ENCODE assay signal across 9 cellular contexts in genomic region chr17:37605813-37606505, GRCh38.
DNase-seq lines count a peak whose midpoint lies in the region; ATAC-seq lines count a peak whose summit lies in the region.
"Had no signal": no experiment of that assay in that cellular context is flagged by ENCODE, and none has a peak within 500 bp of the region (broad histone marks: within the 10 kb centered on the region; RNA-seq: fewer than 3 reads in every experiment).

No MANE protein-coding gene starts in this region.

- peak overlapping the region; percentile 84 for H3K27ac Mint-ChIP-seq in central memory CD8-positive, alpha-beta T cell (ENCODE audit: low read depth)

- peak; percentile 30 for ATAC-seq in central memory CD8-positive, alpha-beta T cell (replicated peaks; ENCODE audit: extremely low read depth, poor library complexity, severe bottlenecking)
- peak; percentile 56 for ATAC-seq in stimulated activated naive CD8-positive, alpha-beta T cell treated with anti-CD3 and anti-CD28 coated beads, Interleukin-15, Interleukin-2, amounts not matched to agents 100 U/mL and 50 U/mL, for 24 hours

- H3K4me1 Mint-ChIP-seq in central memory CD8-positive, alpha-beta T cell: peaks cover 42% of the 10 kb centered on the region

- H3K36me3 Mint-ChIP-seq in central memory CD8-positive, alpha-beta T cell (ENCODE audit: insufficient read depth): peaks cover 11% of the 10 kb centered on the region

- peak; percentile 24 for DNase-seq in activated CD8-positive, alpha-beta memory T cell treated with anti-CD3 and anti-CD28 coated beads, Interleukin-2, amount 50 U/mL, for 4 hours
- no peak for DNase-seq in activated CD8-positive, alpha-beta memory T cell treated with anti-CD3 and anti-CD28 coated beads for 24 hours
- DNase-seq in SW480 (ENCODE audit: low spot score) (peak; percentile 14), NCI-H187 (lab: John Stamatoyannopoulos, UW) (no peak), NCI-H128 (lab: John Stamatoyannopoulos, UW; ENCODE audit: unreplicated experiment) (no peak), DMS153 treated with DMSO at 0.1 percent for 48 hours (lab: John Stamatoyannopoulos, UW; ENCODE audit: unreplicated experiment) (no peak)
- DNase-seq in central memory CD8-positive, alpha-beta T cell (ENCODE audit: low spot score in 2 of 2): peak in 1 of 2 donors; percentile 30
- peak; percentile 45 for DNase-seq in stimulated activated naive CD8-positive, alpha-beta T cell treated with anti-CD3 and anti-CD28 coated beads, Interleukin-15, Interleukin-2, amounts not matched to agents 100 U/mL and 50 U/mL, for 24 hours
- DNase-seq: NCI-H2029 treated with DMSO at 0.1 percent for 48 hours had no signal

- H3K9me3 Mint-ChIP-seq in central memory CD8-positive, alpha-beta T cell: no peaks in the 10 kb centered on the region

- H3K27me3 Mint-ChIP-seq in central memory CD8-positive, alpha-beta T cell: no peaks in the 10 kb centered on the region

- H3K4me3 Mint-ChIP-seq in central memory CD8-positive, alpha-beta T cell: peak overlapping the region; percentile 76

Comparison
In these comparisons a context has a peak if more than half of its experiments do, and no peak if none do; other contexts are left out.
1. DNase-seq: peak in activated CD8-positive, alpha-beta memory T cell treated with anti-CD3 and anti-CD28 coated beads, Interleukin-2, amount 50 U/mL, for 4 hours (single experiment), SW480 (single experiment) and stimulated activated naive CD8-positive, alpha-beta T cell treated with anti-CD3 and anti-CD28 coated beads, Interleukin-15, Interleukin-2, amounts not matched to agents 100 U/mL and 50 U/mL, for 24 hours (single experiment); none in activated CD8-positive, alpha-beta memory T cell treated with anti-CD3 and anti-CD28 coated beads for 24 hours (single experiment), NCI-H187 (0 of 2), NCI-H128 (single experiment) and DMS153 treated with DMSO at 0.1 percent for 48 hours (single experiment).